ENCODE assay signal across 10 cellular contexts in genomic region chr5:95709967-95710650, GRCh38. TPM values are rescaled to one million over a fixed set of nuclear protein-coding genes. Genes with fewer than 3 reads are reported as not detected.
DNase-seq lines count a peak whose midpoint lies in the region; ATAC-seq and TF ChIP-seq lines count a peak whose summit lies in the region.
"Had no signal": no experiment of that assay in that cellular context is flagged by ENCODE, and none has a peak within 500 bp of the region (broad histone marks: within the 10 kb centered on the region; RNA-seq: fewer than 3 reads in every experiment).

No MANE protein-coding gene starts in this region.

- CTCF ChIA-PET in WTC11 (lab: Charles Lee): interaction anchor here (0.8 kb wide), 1 partner anchor 63 kb away, joined by 3 read pairs; the partner anchor contains the start of gene RFESD
- CTCF ChIA-PET in activated CD8-positive, alpha-beta T cell treated with anti-CD3 and anti-CD28 coated beads for 36 hours (lab: Charles Lee): interaction anchor here (1.3 kb wide), 1 partner anchor 46 kb away, joined by 6 read pairs; no protein-coding TSS in a partner anchor

- no peak for TF ChIP-seq CTCF in WTC11 (IDR thresholded peaks at IDR 0.05)
- TF ChIP-seq CTCF in sigmoid colon (IDR thresholded peaks at IDR 0.05): no peak
- no peak for TF ChIP-seq CTCF in activated CD8-positive, alpha-beta T cell treated with anti-CD3 and anti-CD28 coated beads for 36 hours (IDR thresholded peaks at IDR 0.05)
- no peak for TF ChIP-seq CTCF in spleen (IDR thresholded peaks at IDR 0.05 in 8 of 11, conservative IDR thresholded peaks at IDR 0.05 in 3 of 11)

- 54% methylated on average over 15 of the region's 15 CpGs for WGBS in HUES64
- 73 to 78% methylated on average over 15 of the region's 15 CpGs for WGBS in sigmoid colon, 2 donors
- 73 to 86% (median 84%) methylated on average over 15 of the region's 15 CpGs for WGBS in spleen, 5 donors

- no peaks in the 10 kb centered on the region for H3K36me3 ChIP-seq in HUES64 (ENCODE audit: insufficient read depth, low read length)
- no peaks in the 10 kb centered on the region for H3K36me3 ChIP-seq in iPS-20b (ENCODE audit: insufficient read depth, low read depth, low read length)
- no peaks in the 10 kb centered on the region for H3K36me3 ChIP-seq in sigmoid colon
- no peaks in the 10 kb centered on the region for H3K36me3 ChIP-seq in spleen

- TF ChIP-seq POLR2A in sigmoid colon (IDR thresholded peaks at IDR 0.05) (no peak), spleen (IDR thresholded peaks at IDR 0.05) (no peak)

- H3K9me3 Mint-ChIP-seq in WTC11: no peaks in the 10 kb centered on the region
- H3K9me3 Mint-ChIP-seq in activated CD8-positive, alpha-beta T cell treated with anti-CD3 and anti-CD28 coated beads for 36 hours: no peaks in the 10 kb centered on the region
- H3K9me3 Mint-ChIP-seq: activated B cell treated with CpG ODN at 0.5 μM for 24 hours had no signal

- H3K4me1 ChIP-seq in HUES64 (ENCODE audit: insufficient read depth, low read length) (peaks cover 20% of the 10 kb centered on the region), iPS-20b (ENCODE audit: insufficient read depth, low read length) (peaks cover 8% of the 10 kb centered on the region; the same call in 1 of the 2 replicates), sigmoid colon (peaks cover 0 to 9% (median 4%) of the 10 kb centered on the region in 4 donors), spleen (peaks cover 0 to 11% (median 0%) of the 10 kb centered on the region in 6 donors)

- H3K27me3 Mint-ChIP-seq in WTC11 (ENCODE audit: low read depth): peaks cover 40% of the 10 kb centered on the region
- peaks cover 6% of the 10 kb centered on the region for H3K27me3 Mint-ChIP-seq in activated CD8-positive, alpha-beta T cell treated with anti-CD3 and anti-CD28 coated beads for 36 hours
- H3K27me3 Mint-ChIP-seq: activated B cell treated with CpG ODN at 0.5 μM for 24 hours had no signal

- no peaks in the 10 kb centered on the region for H3K36me3 Mint-ChIP-seq in WTC11
- H3K36me3 Mint-ChIP-seq in activated CD8-positive, alpha-beta T cell treated with anti-CD3 and anti-CD28 coated beads for 36 hours (ENCODE audit: low read depth): no peaks in the 10 kb centered on the region

- intact Hi-C loops in sigmoid colon (cut with DNase I) (no loop called here), spleen (cut with DNase I; ENCODE audit: low total_unique reads) (no loop called here)
- intact Hi-C loops in activated CD8-positive, alpha-beta T cell treated with anti-CD3 and anti-CD28 coated beads for 36 hours (cut with micrococcal nuclease): no loop called here

- H3K9me3 ChIP-seq in HUES64 (ENCODE audit: insufficient read depth, low read depth, low read length): no peaks in the 10 kb centered on the region
- no peaks in the 10 kb centered on the region for H3K9me3 ChIP-seq in iPS-20b (ENCODE audit: insufficient read depth, low read depth, low read length)
- no peaks in the 10 kb centered on the region for H3K9me3 ChIP-seq in sigmoid colon
- no peaks in the 10 kb centered on the region for H3K9me3 ChIP-seq in spleen

- H3K4me3 ChIP-seq in HUES64 (ENCODE audit: low read length) (peak overlapping the region; percentile 52), iPS-20b (ENCODE audit: low read length) (peak overlapping the region; percentile 62; the same call in 1 of the 2 replicates), sigmoid colon (no peak overlapping the region), spleen (no peak overlapping the region)

- DNase-seq in WTC11 (ENCODE audit: low spot score) (peak; percentile 50), sigmoid colon (peak; percentile 70), SW 1271 (lab: John Stamatoyannopoulos, UW) (no peak), spleen (no peak)
- no peak for DNase-seq in activated CD8-positive, alpha-beta T cell treated with anti-CD3 and anti-CD28 coated beads for 36 hours
- DNase-seq: activated B cell treated with CpG ODN at 0.5 μM for 24 hours had no signal

- peak overlapping the region; percentile 98 for H3K4me3 Mint-ChIP-seq in WTC11
- H3K4me3 Mint-ChIP-seq in activated CD8-positive, alpha-beta T cell treated with anti-CD3 and anti-CD28 coated beads for 36 hours: no peak overlapping the region
- H3K4me3 Mint-ChIP-seq: activated B cell treated with CpG ODN at 0.5 μM for 24 hours had no signal

- TF ChIP-seq EP300 in sigmoid colon (IDR thresholded peaks at IDR 0.05): no peak

- ATAC-seq in WTC11: peak; percentile 53
- ATAC-seq in GM21423 (IDR thresholded peaks at IDR 0.05; ENCODE audit: unreplicated experiment): no peak
- no peak for ATAC-seq in activated CD8-positive, alpha-beta T cell treated with anti-CD3 and anti-CD28 coated beads for 36 hours

- H3K9ac ChIP-seq in HUES64 (ENCODE audit: low read depth, low read length) (no peak overlapping the region), iPS-20b (ENCODE audit: low read depth, low read length) (no peak overlapping the region)

- no peak overlapping the region for H3K27ac ChIP-seq in HUES64 (ENCODE audit: low read depth, low read length)
- H3K27ac ChIP-seq in iPS-20b (ENCODE audit: low read length): no peak overlapping the region
- peak overlapping the region in 2 of 4 donors; percentile 8 to 23 for H3K27ac ChIP-seq in sigmoid colon
- H3K27ac ChIP-seq in spleen: no peak overlapping the region

- H3K4me1 Mint-ChIP-seq in WTC11: peaks cover 20% of the 10 kb centered on the region
- peaks cover 8% of the 10 kb centered on the region for H3K4me1 Mint-ChIP-seq in activated CD8-positive, alpha-beta T cell treated with anti-CD3 and anti-CD28 coated beads for 36 hours (ENCODE audit: low read depth)
- H3K4me1 Mint-ChIP-seq: activated B cell treated with CpG ODN at 0.5 μM for 24 hours had no signal

- H3K27ac Mint-ChIP-seq in WTC11: no peak overlapping the region
- no peak overlapping the region for H3K27ac Mint-ChIP-seq in activated CD8-positive, alpha-beta T cell treated with anti-CD3 and anti-CD28 coated beads for 36 hours
- H3K27ac Mint-ChIP-seq: activated B cell treated with CpG ODN at 0.5 μM for 24 hours had no signal

- H3K27me3 ChIP-seq in HUES64 (ENCODE audit: insufficient read depth, low read length): peaks cover 6% of the 10 kb centered on the region
- peaks cover 10% of the 10 kb centered on the region; the same call in 1 of the 2 replicates for H3K27me3 ChIP-seq in iPS-20b (ENCODE audit: insufficient read depth, low read length)
- no peaks in the 10 kb centered on the region for H3K27me3 ChIP-seq in sigmoid colon
- no peaks in the 10 kb centered on the region for H3K27me3 ChIP-seq in spleen (replicated peaks in 1 of 7)

- POLR2A ChIA-PET in WTC11 (lab: Charles Lee): interaction anchor here (0.6 to 2.9 kb wide), 3 partner anchors 21 to 425 kb away, joined by 3 to 19 read pairs (median 3); partner anchors contain the start of genes RFESD and RHOBTB3
- POLR2A ChIA-PET in activated CD8-positive, alpha-beta T cell treated with anti-CD3 and anti-CD28 coated beads for 36 hours (lab: Charles Lee): no interaction called here

TF ChIP-seq in WTC11, 78 proteins besides CTCF, POLR2A, EP300 and RAD21 (continues in another document):
- TF ChIP-seq OVOL2 (CRISPR knock-in tag; IDR thresholded peaks at IDR 0.05; ENCODE audit: borderline replicate concordance): no peak
- no peak for TF ChIP-seq STAT6 (CRISPR knock-in tag; conservative IDR thresholded peaks at IDR 0.05; ENCODE audit: low read depth)
- no peak for TF ChIP-seq ATF3 (CRISPR knock-in tag; conservative IDR thresholded peaks at IDR 0.05)

RNA-seq across cellular contexts. Expression of gene RHOBTB3, which starts 21.0 kb away (rescaled TPM):
- 13.9 TPM for polyA plus RNA-seq in HUES64 (2013, experiment 1 of 2)
- polyA plus RNA-seq in HUES64 (2013, experiment 2 of 2): 18.4 TPM
- total RNA-seq in WTC11 (2021) (9.9 to 13.8 TPM (median 11.2 TPM) in 3 replicates), sigmoid colon (100 to 1,000 TPM in 2 of 4 donors, 10 to 100 TPM in 2; 75.6 to 151 (median 111) TPM), spleen (10 to 100 TPM; 33.2 to 71.1 (median 43.5) TPM)
- polyA plus RNA-seq in sigmoid colon (10 to 100 TPM; 12.3 to 16.4 (median 15.0) TPM), spleen (1 to 10 TPM; 4.5 to 9.0 (median 5.2) TPM)
- total RNA-seq in activated CD8-positive, alpha-beta T cell treated with anti-CD3 and anti-CD28 coated beads for 36 hours: 1 to 10 TPM in 1 of 2 experiments, under 1 TPM in 1; 0.50 to 1.1 TPM

RNA-seq across cellular contexts. Expression of gene SPATA9, which starts 27.3 kb away (rescaled TPM):
- polyA plus RNA-seq in HUES64 (2013, experiment 1 of 2): 0.30 TPM
- not detected for polyA plus RNA-seq in HUES64 (2013, experiment 2 of 2)
- not detected in 3 replicates for total RNA-seq in WTC11 (2021)
- total RNA-seq in sigmoid colon: 1 to 10 TPM in 1 of 4 donors, not detected in 3; 1.1 TPM
- polyA plus RNA-seq in sigmoid colon: under 1 TPM in 1 of 3 donors, not detected in 2; 0.36 TPM
- total RNA-seq in activated CD8-positive, alpha-beta T cell treated with anti-CD3 and anti-CD28 coated beads for 36 hours: not detected
- 1 to 10 TPM in 3 of 7 donors, under 1 TPM in 3, not detected in 1; 0.23 to 2.1 (median 1.0) TPM for total RNA-seq in spleen
- 1 to 10 TPM in 2 of 3 donors, under 1 TPM in 1; 0.70 to 2.8 (median 1.1) TPM for polyA plus RNA-seq in spleen
- total RNA-seq: activated B cell treated with CpG ODN at 0.5 μM for 24 hours, MCF 10A had no signal

Comparison
In these comparisons a context has a peak if more than half of its experiments do, and no peak if none do; other contexts are left out.
1. H3K4me3 ChIP-seq: peak in HUES64 (single experiment) and iPS-20b (single experiment); none in sigmoid colon (0 of 4) and spleen (0 of 8).
2. DNase-seq: peak in WTC11 (single experiment) and sigmoid colon (single experiment); none in SW 1271 (0 of 2), activated CD8-positive, alpha-beta T cell treated with anti-CD3 and anti-CD28 coated beads for 36 hours (single experiment) and spleen (single experiment).